ENCODE assay signal across 13 cellular contexts in the genomic region with DNA sequence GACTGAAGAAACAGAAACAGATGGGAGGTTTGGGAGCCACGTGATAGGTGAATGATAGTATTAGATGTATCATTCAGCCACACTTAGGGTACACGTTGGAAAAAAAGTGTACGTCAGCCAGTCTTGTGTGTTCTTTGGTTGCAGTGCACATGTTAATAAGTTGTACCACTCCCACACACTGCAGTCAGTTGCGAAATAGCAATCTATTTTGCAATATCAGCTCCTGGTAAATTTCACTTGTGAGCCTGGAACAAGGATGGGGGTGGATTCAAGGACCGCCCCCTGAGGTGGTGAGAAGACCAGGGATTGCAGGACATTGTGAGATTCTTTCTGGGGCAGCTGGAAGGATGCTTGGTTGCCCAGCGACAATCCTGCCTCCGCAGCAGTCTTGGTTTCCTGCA.
DNase-seq lines count a peak whose midpoint lies in the region; ATAC-seq, FAIRE-seq and TF ChIP-seq lines count a peak whose summit lies in the region.
"Had no signal": no experiment of that assay in that cellular context is flagged by ENCODE, and none has a peak within 500 bp of the region (broad histone marks: within the 10 kb centered on the region; RNA-seq: fewer than 3 reads in every experiment).

No MANE protein-coding gene starts in this region.

- no peak overlapping the region for H3K4me3 ChIP-seq in bronchial epithelial cell (ENCODE audit: low read depth, low read length)
- H3K4me3 ChIP-seq in uterus: no peak overlapping the region

- peak; percentile 71 for ATAC-seq in left lobe of liver
- ATAC-seq in HG02678 (IDR thresholded peaks at IDR 0.05; ENCODE audit: unreplicated experiment): no peak
- ATAC-seq in HG03097 (IDR thresholded peaks at IDR 0.05; ENCODE audit: low FRiP score, unreplicated experiment): no peak

- H3K27me3 ChIP-seq in bronchial epithelial cell (ENCODE audit: control insufficient read depth, insufficient read depth, low read length) (no peaks in the 10 kb centered on the region), uterus (no peaks in the 10 kb centered on the region)

- H3K9me3 Mint-ChIP-seq in activated T-helper 1 cell treated with anti-CD3 and anti-CD28 coated beads, Interleukin-12 subunit alpha, Interleukin-12 subunit beta, Interleukin-2, Interleukin-4 antibody, amounts not matched to agents 30 ng/mL and 10 ng/mL and 1 ng/mL, durations not matched to agents 14 hours and 24 hours and 36 hours: no peaks in the 10 kb centered on the region

- no peak overlapping the region for H3K27ac ChIP-seq in uterus

- DNase-seq in bronchial epithelial cell (ENCODE audit: low read depth) (peak; percentile 72), left lobe of liver (ENCODE audit: low spot score) (peak; percentile 59), uterus (peak; percentile 68 to 70)
- DNase-seq in activated T-helper 1 cell treated with anti-CD3 and anti-CD28 coated beads, Interleukin-12 subunit alpha, Interleukin-12 subunit beta, Interleukin-2, Interleukin-4 antibody, amounts not matched to agents 30 ng/mL and 10 ng/mL and 1 ng/mL, durations not matched to agents 14 hours and 24 hours and 36 hours (ENCODE audit: low spot score): no peak
- DNase-seq: activated CD4-positive, CD25-positive, alpha-beta regulatory T cell; activated gamma-delta T cell; effector CD4-positive, alpha-beta T cell; islet precursor cell; NCI-H2081 had no signal

- no peak for TF ChIP-seq RAD21 in Ishikawa (IDR thresholded peaks at IDR 0.05; ENCODE audit: low read depth)

- H3K36me3 Mint-ChIP-seq in activated T-helper 1 cell treated with anti-CD3 and anti-CD28 coated beads, Interleukin-12 subunit alpha, Interleukin-12 subunit beta, Interleukin-2, Interleukin-4 antibody, amounts not matched to agents 30 ng/mL and 10 ng/mL and 1 ng/mL, durations not matched to agents 14 hours and 24 hours and 36 hours (ENCODE audit: low read depth): no peaks in the 10 kb centered on the region

- intact Hi-C loops in uterus (cut with DNase I; ENCODE audit: low total_unique reads): no loop called here
- intact Hi-C loops in activated T-helper 1 cell treated with anti-CD3 and anti-CD28 coated beads, Interleukin-12 subunit alpha, Interleukin-12 subunit beta, Interleukin-2, Interleukin-4 antibody, amounts not matched to agents 30 ng/mL and 10 ng/mL and 1 ng/mL, durations not matched to agents 14 hours and 24 hours and 36 hours (cut with micrococcal nuclease): no loop called here

- H3K4me1 Mint-ChIP-seq in activated T-helper 1 cell treated with anti-CD3 and anti-CD28 coated beads, Interleukin-12 subunit alpha, Interleukin-12 subunit beta, Interleukin-2, Interleukin-4 antibody, amounts not matched to agents 30 ng/mL and 10 ng/mL and 1 ng/mL, durations not matched to agents 14 hours and 24 hours and 36 hours (ENCODE audit: low read depth): peaks cover 12% of the 10 kb centered on the region

- peaks cover 3% of the 10 kb centered on the region for H3K27me3 Mint-ChIP-seq in activated T-helper 1 cell treated with anti-CD3 and anti-CD28 coated beads, Interleukin-12 subunit alpha, Interleukin-12 subunit beta, Interleukin-2, Interleukin-4 antibody, amounts not matched to agents 30 ng/mL and 10 ng/mL and 1 ng/mL, durations not matched to agents 14 hours and 24 hours and 36 hours (ENCODE audit: insufficient read depth)

- TF ChIP-seq CTCF in bronchial epithelial cell (IDR thresholded peaks at IDR 0.05; ENCODE audit: insufficient read depth, low read length, severe bottlenecking) (no peak), uterus (IDR thresholded peaks at IDR 0.05) (no peak)

- H3K36me3 ChIP-seq in bronchial epithelial cell (ENCODE audit: control insufficient read depth, insufficient read depth, low read length) (no peaks in the 10 kb centered on the region), uterus (no peaks in the 10 kb centered on the region)

- FAIRE-seq in bronchial epithelial cell (lab: Jason Lieb, UNC): no peak

- H3K9me3 ChIP-seq in uterus: no peaks in the 10 kb centered on the region

- H3K4me3 Mint-ChIP-seq in activated T-helper 1 cell treated with anti-CD3 and anti-CD28 coated beads, Interleukin-12 subunit alpha, Interleukin-12 subunit beta, Interleukin-2, Interleukin-4 antibody, amounts not matched to agents 30 ng/mL and 10 ng/mL and 1 ng/mL, durations not matched to agents 14 hours and 24 hours and 36 hours: no peak overlapping the region

- peaks cover 0 to 5% of the 10 kb centered on the region in 2 donors for H3K4me1 ChIP-seq in uterus

- no peak overlapping the region for H3K27ac Mint-ChIP-seq in activated T-helper 1 cell treated with anti-CD3 and anti-CD28 coated beads, Interleukin-12 subunit alpha, Interleukin-12 subunit beta, Interleukin-2, Interleukin-4 antibody, amounts not matched to agents 30 ng/mL and 10 ng/mL and 1 ng/mL, durations not matched to agents 14 hours and 24 hours and 36 hours
- H3K27ac Mint-ChIP-seq: progenitor cell of endocrine pancreas had no signal

- TF ChIP-seq EP300 in Ishikawa (IDR thresholded peaks at IDR 0.05; ENCODE audit: borderline replicate concordance): no peak

- no peak for TF ChIP-seq POLR2A in uterus (IDR thresholded peaks at IDR 0.05)

TF ChIP-seq in Ishikawa, 13 proteins besides CTCF, POLR2A, EP300 and RAD21:
- TF ChIP-seq TEAD4 (IDR thresholded peaks at IDR 0.05): no peak
- TF ChIP-seq CEBPB (IDR thresholded peaks at IDR 0.05): peak; percentile 73
- TF ChIP-seq ZBTB7A (IDR thresholded peaks at IDR 0.05; ENCODE audit: low read depth): no peak
- no peak for TF ChIP-seq FOXM1 (IDR thresholded peaks at IDR 0.05; ENCODE audit: borderline replicate concordance, low read depth)
- TF ChIP-seq TAF1 (IDR thresholded peaks at IDR 0.05; ENCODE audit: low read depth): no peak
